8 cellular contexts compared by ENCODE assay signal in genomic region chrX:136766785-136767103, GRCh38. TPM values are rescaled to one million over a fixed set of nuclear protein-coding genes. Genes with fewer than 3 reads are reported as not detected.
DNase-seq lines count a peak whose midpoint lies in the region; ATAC-seq, FAIRE-seq and TF ChIP-seq lines count a peak whose summit lies in the region.

No MANE protein-coding gene starts in this region.

- H3K9me3 ChIP-seq in ES-I3 (ENCODE audit: control insufficient read depth, insufficient read depth, low read length) (no peaks in the 10 kb centered on the region), NT2/D1 (ENCODE audit: insufficient read depth, low read length) (no peaks in the 10 kb centered on the region), endothelial cell of umbilical vein (replicated peaks; ENCODE audit: control insufficient read depth, insufficient read depth, low read length) (no peaks in the 10 kb centered on the region), neutrophil (no peaks in the 10 kb centered on the region)

- H3K4me1 ChIP-seq in ES-I3 (ENCODE audit: insufficient read depth, low read length) (peaks cover 7% of the 10 kb centered on the region; the same call in 1 of the 2 replicates), NT2/D1 (ENCODE audit: insufficient read depth, insufficient read length) (no peaks in the 10 kb centered on the region), endothelial cell of umbilical vein (ENCODE audit: control insufficient read depth, extremely low read depth, insufficient read depth, low read length) (no peaks in the 10 kb centered on the region), neutrophil (ENCODE audit: control insufficient read depth in 1 of 2, insufficient read depth in 1 of 2, low read depth in 1 of 2, low read length in 1 of 2) (peaks cover 27 to 29% of the 10 kb centered on the region in 2 experiments)

- dilution Hi-C loops in endothelial cell of umbilical vein (cut with MboI; ENCODE audit: extremely low pct_ligation_motif_present, low sequenced_read_pairs): no loop called here

- no peaks in the 10 kb centered on the region for H4K20me1 ChIP-seq in endothelial cell of umbilical vein (replicated peaks; ENCODE audit: control insufficient read depth, extremely low read depth, insufficient read depth, low read length)

- in situ Hi-C loops in G401 (cut with HindIII; ENCODE audit: low sequenced_read_pairs): no loop called here

- H3K79me2 ChIP-seq in endothelial cell of umbilical vein (ENCODE audit: control insufficient read depth, insufficient read depth, low read length): no peaks in the 10 kb centered on the region

- FAIRE-seq in endothelial cell of umbilical vein (lab: Jason Lieb, UNC): no peak

- ATAC-seq in HG02678 (IDR thresholded peaks at IDR 0.05; ENCODE audit: unreplicated experiment): no peak

- TF ChIP-seq POLR2A in endothelial cell of umbilical vein (IDR thresholded peaks at IDR 0.05; ENCODE audit: low read depth, low read length): no peak

- peak overlapping the region; percentile 82 for H2AFZ ChIP-seq in endothelial cell of umbilical vein (ENCODE audit: low read depth, low read length)

- H3K9ac ChIP-seq in ES-I3 (ENCODE audit: low read depth, low read length) (peak overlapping the region; percentile 78), NT2/D1 (ENCODE audit: insufficient read length, low read depth) (peak overlapping the region; percentile 61), endothelial cell of umbilical vein (replicated peaks; ENCODE audit: extremely low read depth, insufficient read depth, low read length) (no peak overlapping the region)

- DNase-seq in NT2/D1 (ENCODE audit: low read depth, low spot score) (no peak), endothelial cell of umbilical vein (ENCODE audit: low read depth, low spot score) (no peak), NK-92 (lab: John Stamatoyannopoulos, UW; ENCODE audit: unreplicated experiment) (no peak), G401 (ENCODE audit: low spot score) (no peak)
- no peak for DNase-seq in stimulated activated naive CD4-positive, alpha-beta T cell (lab: John Stamatoyannopoulos, UW)

- H3K27me3 ChIP-seq in NT2/D1 (ENCODE audit: insufficient read depth, insufficient read length): peaks cover 2% of the 10 kb centered on the region
- no peaks in the 10 kb centered on the region for H3K27me3 ChIP-seq in endothelial cell of umbilical vein (ENCODE audit: control insufficient read depth in 2 of 2, insufficient read depth in 2 of 2, low read length in 2 of 2)
- no peaks in the 10 kb centered on the region for H3K27me3 ChIP-seq in neutrophil

- CTCF ChIA-PET in endothelial cell of umbilical vein (lab: Charles Lee): interaction anchor here (1.3 kb wide), 1 partner anchor 13 kb away, joined by 4 read pairs; no protein-coding TSS in a partner anchor

- intact Hi-C loops in endothelial cell of umbilical vein (cut with micrococcal nuclease): loop anchor here (5.0 kb wide), 1 partner anchor 146 kb away; no protein-coding TSS in a partner anchor

- no peaks in the 10 kb centered on the region for H3K36me3 ChIP-seq in ES-I3 (ENCODE audit: insufficient read depth, low read length)
- H3K36me3 ChIP-seq in NT2/D1 (ENCODE audit: insufficient read depth, insufficient read length, low read length): no peaks in the 10 kb centered on the region
- H3K36me3 ChIP-seq in endothelial cell of umbilical vein (ENCODE audit: control insufficient read depth in 2 of 2, extremely low read depth in 1 of 2, insufficient read depth in 2 of 2, low read length in 2 of 2): no peaks in the 10 kb centered on the region
- no peaks in the 10 kb centered on the region for H3K36me3 ChIP-seq in neutrophil

- H3K9me1 ChIP-seq in endothelial cell of umbilical vein (replicated peaks; ENCODE audit: control insufficient read depth, extremely low read depth, insufficient read depth, low read length): no peaks in the 10 kb centered on the region

- no peak overlapping the region for H3K27ac ChIP-seq in endothelial cell of umbilical vein (ENCODE audit: insufficient read depth, low read depth, low read length)
- peak overlapping the region; percentile 86 for H3K27ac ChIP-seq in neutrophil

- POLR2A ChIA-PET in endothelial cell of umbilical vein (lab: Charles Lee): interaction anchor here (1.2 kb wide), 1 partner anchor 114 kb away, joined by 3 read pairs; the partner anchor contains the start of gene RBMX

- peak overlapping the region; percentile 52 for H3K4me2 ChIP-seq in endothelial cell of umbilical vein (ENCODE audit: insufficient read depth, low read length)

- H3K4me3 ChIP-seq in NT2/D1 (ENCODE audit: insufficient read length, low read depth) (peak overlapping the region; percentile 39), endothelial cell of umbilical vein (replicated peaks in 1 of 3; ENCODE audit: insufficient read depth in 1 of 3, low read depth in 1 of 3, low read length in 3 of 3) (peak overlapping the region; percentile 35 to 68 (median 52)), neutrophil (ENCODE audit: low read depth in 1 of 2, low read length in 1 of 2) (peak overlapping the region; percentile 59 to 60)

- no peak for TF ChIP-seq CTCF in endothelial cell of umbilical vein (IDR thresholded peaks at IDR 0.05; ENCODE audit: extremely low read depth in 1 of 2, insufficient read depth in 1 of 2, low read depth in 1 of 2, low read length in 2 of 2)
- no peak for TF ChIP-seq CTCF in neutrophil (IDR thresholded peaks at IDR 0.05)

- BruUV-seq in endothelial cell of umbilical vein (replicated peaks; lab: Mats Ljungman, UMichigan): no TSS peak

TF ChIP-seq in endothelial cell of umbilical vein, 7 proteins besides CTCF, POLR2A, EP300 and RAD21:
- TF ChIP-seq MYC (IDR thresholded peaks at IDR 0.05; ENCODE audit: low read depth, low read length) (no peak), FOS (IDR thresholded peaks at IDR 0.05; ENCODE audit: borderline replicate concordance, insufficient read depth, low read length) (no peak), GATA2 (IDR thresholded peaks at IDR 0.05; ENCODE audit: insufficient read depth, insufficient read length, low read depth, low read length) (no peak), MAX (IDR thresholded peaks at IDR 0.05; ENCODE audit: insufficient read depth, insufficient read length) (no peak), POLR2AphosphoS5 (IDR thresholded peaks at IDR 0.05; ENCODE audit: insufficient read depth, low read depth, low read length) (no peak), EZH2 (IDR thresholded peaks at IDR 0.05; ENCODE audit: borderline replicate concordance, low read depth, low read length, severe bottlenecking) (no peak), JUN (IDR thresholded peaks at IDR 0.05; ENCODE audit: borderline replicate concordance, insufficient read depth, insufficient read length, low read depth) (no peak)

RNA-seq across cellular contexts. Expression of gene ARHGEF6, which starts 14.0 kb away (rescaled TPM):
- total RNA-seq in endothelial cell of umbilical vein: 5.5 and 6.4 TPM in 2 replicates
- 4.1 and 4.9 TPM in 2 replicates for polyA plus RNA-seq in endothelial cell of umbilical vein
- polyA plus RNA-seq in endothelial cell of umbilical vein (2011; cell fraction: cytosol; rRNA removed): 3.7 and 5.1 TPM in 2 replicates
- 10.5 and 11.6 TPM in 2 replicates for polyA plus RNA-seq in endothelial cell of umbilical vein (2011; cell fraction: nucleus; rRNA removed)
- polyA plus RNA-seq in endothelial cell of umbilical vein (2012): 2.3 and 4.1 TPM in 2 replicates
- polyA minus RNA-seq in endothelial cell of umbilical vein: 7.7 and 8.1 TPM in 2 replicates
- polyA minus RNA-seq in endothelial cell of umbilical vein (2011; cell fraction: cytosol; rRNA and poly(A)+ RNA removed): not detected
- polyA minus RNA-seq in endothelial cell of umbilical vein (2011; cell fraction: nucleus; rRNA and poly(A)+ RNA removed): 4.5 and 5.4 TPM in 2 replicates
- total RNA-seq in G401 (2014; rRNA removed; shearing (Covaris generic)): 0.10 TPM in 1 of 2 replicates, not detected in the other
